In genomic region chr14:76640923-76641395, GRCh38 we compare ENCODE assay signal across 22 cellular contexts.
DNase-seq lines count a peak whose midpoint lies in the region; ATAC-seq, FAIRE-seq and TF ChIP-seq lines count a peak whose summit lies in the region.
"Had no signal": no experiment of that assay in that cellular context is flagged by ENCODE, and none has a peak within 500 bp of the region (broad histone marks: within the 10 kb centered on the region; RNA-seq: fewer than 3 reads in every experiment).

No MANE protein-coding gene starts in this region.

- no peak for TF ChIP-seq RAD21 in K562 (CRISPR knock-in tag; conservative IDR thresholded peaks at IDR 0.05 in 1 of 2, IDR thresholded peaks at IDR 0.05 in 1 of 2)

- no peaks in the 10 kb centered on the region for H3K36me3 ChIP-seq in K562 (ENCODE audit: control insufficient read depth, insufficient read depth, low read length)
- H3K36me3 ChIP-seq in sigmoid colon = no peaks in the 10 kb centered on the region
- H3K36me3 ChIP-seq: BLaER1 had no signal

- H3K79me2 ChIP-seq in K562 (ENCODE audit: control insufficient read depth, insufficient read depth, low read length) = no peaks in the 10 kb centered on the region

- H2AFZ ChIP-seq in K562 (ENCODE audit: low read depth, low read length) = no peak overlapping the region

- CTCF ChIA-PET in K562 (lab: Yijun Ruan, JAX; ENCODE audit: low intra/inter-chr PET ratio) = no interaction called here

- H3K9me1 ChIP-seq in K562 (ENCODE audit: control insufficient read depth, insufficient read depth, low read length) = no peaks in the 10 kb centered on the region

- no peak overlapping the region for H3K27ac ChIP-seq in right cardiac atrium (ENCODE audit: low read length)
- H3K27ac ChIP-seq in K562 (ENCODE audit: extremely low read depth, low read depth, low read length) = no peak overlapping the region
- no peak overlapping the region for H3K27ac ChIP-seq in sigmoid colon
- H3K27ac ChIP-seq: BLaER1 had no signal

- intact Hi-C loops in Right ventricle myocardium inferior (cut with DNase I) (no loop called here), right cardiac atrium (cut with DNase I) (loop anchor here in 1 of 4 donors (10.0 kb wide), 2 partner anchors 186 to 586 kb away; no protein-coding TSS in a partner anchor), K562 (cut with micrococcal nuclease) (loop anchor here (10.0 kb wide), 2 partner anchors 246 to 926 kb away; no protein-coding TSS in a partner anchor), sigmoid colon (cut with DNase I) (loop anchor here (5.0 to 10.0 kb wide), 2 partner anchors 104 to 126 kb away; no protein-coding TSS in a partner anchor)

- TF ChIP-seq CTCF in K562 (IDR thresholded peaks at IDR 0.05 in 2 of 3, conservative IDR thresholded peaks at IDR 0.05 in 1 of 3; ENCODE audit: insufficient read depth in 2 of 3, low read depth in 1 of 3, low read length in 3 of 3) = no peak
- no peak for TF ChIP-seq CTCF in sigmoid colon (IDR thresholded peaks at IDR 0.05)

- in situ Hi-C loops in K562 (cut with MboI) = no loop called here
- in situ Hi-C loops in KBM-7 (cut with MboI; ENCODE audit: low pct_unique_long_range_greater_than_20kb, low sequenced_read_pairs) = no loop called here

- no TSS peak for BruUV-seq in K562 (replicated peaks; lab: Mats Ljungman, UMichigan)

- ATAC-seq in Right ventricle myocardium inferior (peak; percentile 58), right cardiac atrium (no peak), K562 (no peak), GM19351 (IDR thresholded peaks at IDR 0.05; ENCODE audit: unreplicated experiment) (no peak), GM19324 (IDR thresholded peaks at IDR 0.05; ENCODE audit: low FRiP score, unreplicated experiment) (no peak)
- ATAC-seq: activated CD8-positive, alpha-beta T cell treated with anti-CD3 and anti-CD28 coated beads, Interleukin-2, amount 10 ng/mL, durations not matched to agents 7 days and 5 days; esophagus mucosa; sciatic nerve had no signal

- TF ChIP-seq POLR2A in K562 (conservative IDR thresholded peaks at IDR 0.05) (no peak), sigmoid colon (IDR thresholded peaks at IDR 0.05) (no peak)

- WGBS in right cardiac atrium = 76% methylated on average over 1 of the region's 1 CpG
- WGBS in K562 (ENCODE audit: insufficient coverage, low coverage, missing lambda C conversion rate) = 0% methylated on average over 1 of the region's 1 CpG
- WGBS in sigmoid colon, 2 donors = 25 to 73% methylated on average over 1 of the region's 1 CpG

- no peak overlapping the region for H3K9ac ChIP-seq in K562 (ENCODE audit: insufficient read depth in 1 of 2, low read depth in 2 of 2, low read length in 2 of 2)
- H3K9ac ChIP-seq: BLaER1 had no signal

- H3K9me3 ChIP-seq in right cardiac atrium (ENCODE audit: control insufficient read depth, low read length) (no peaks in the 10 kb centered on the region), K562 (replicated peaks; ENCODE audit: control insufficient read depth, insufficient read depth, low read depth, low read length) (no peaks in the 10 kb centered on the region), sigmoid colon (no peaks in the 10 kb centered on the region)
- H3K9me3 ChIP-seq: BLaER1 had no signal

- H3K4me1 ChIP-seq in right cardiac atrium (ENCODE audit: control insufficient read depth, insufficient read depth, low read length) (no peaks in the 10 kb centered on the region), K562 (replicated peaks in 1 of 2; ENCODE audit: control insufficient read depth in 2 of 2, insufficient read depth in 2 of 2, low read length in 2 of 2) (no peaks in the 10 kb centered on the region), sigmoid colon (peaks cover 0 to 12% (median 0%) of the 10 kb centered on the region in 4 donors)
- H3K4me1 ChIP-seq: BLaER1 had no signal

- POLR2A ChIA-PET in K562 (lab: Yijun Ruan, JAX) = interaction anchor here (0.6 to 1.0 kb wide), 3 partner anchors 48 to 669 kb away, joined by 3 to 5 read pairs (median 4); no protein-coding TSS in a partner anchor

- no peak for DNase-seq in Right ventricle myocardium inferior (ENCODE audit: missing footprints)
- no peak for DNase-seq in right cardiac atrium
- peak; percentile 40 for DNase-seq in NCI-H2081 treated with DMSO at 0.1 percent for 48 hours (lab: John Stamatoyannopoulos, UW)
- no peak for DNase-seq in K562 (ENCODE audit: extremely low read depth in 1 of 4, low spot score in 3 of 4)
- peak; percentile 13 for DNase-seq in sigmoid colon
- no peak for DNase-seq in KBM-7
- DNase-seq: activated CD4-positive, CD25-positive, alpha-beta regulatory T cell; activated CD8-positive, alpha-beta T cell treated with anti-CD3 and anti-CD28 coated beads, Interleukin-2, amount 10 ng/mL, durations not matched to agents 7 days and 5 days; activated naive CD4-positive, alpha-beta T cell treated with anti-CD3 and anti-CD28 coated beads for 36 hours; activated T-cell treated with anti-CD3 and anti-CD28 coated beads, Interleukin-2, amount 50 U/mL, for 1 hour; effector CD8-positive, alpha-beta T cell; GDM1; GOT3; kidney; RPMI8226 had no signal

- H3K27me3 ChIP-seq in right cardiac atrium (ENCODE audit: control insufficient read depth, insufficient read depth) (no peaks in the 10 kb centered on the region), K562 (ENCODE audit: control insufficient read depth in 2 of 2, insufficient read depth in 2 of 2, low read length in 2 of 2) (peaks cover 6 to 38% of the 10 kb centered on the region in 2 experiments; a peak in 4 of 5 replicates), sigmoid colon (no peaks in the 10 kb centered on the region)
- H3K27me3 ChIP-seq: BLaER1 had no signal

- no peak overlapping the region for H3K4me3 ChIP-seq in right cardiac atrium (ENCODE audit: low read length)
- H3K4me3 ChIP-seq in K562 = no peak overlapping the region
- no peak overlapping the region for H3K4me3 ChIP-seq in sigmoid colon
- H3K4me3 ChIP-seq: BLaER1 had no signal

- H3K4me2 ChIP-seq in K562 (ENCODE audit: insufficient read depth, low read length) = no peak overlapping the region
- H3K4me2 ChIP-seq: BLaER1 had no signal

- FAIRE-seq in K562 (lab: Jason Lieb, UNC) = no peak
- FAIRE-seq: D721Med, frontal cortex, kidney had no signal

- H4K20me1 ChIP-seq in K562 (replicated peaks; ENCODE audit: control insufficient read depth, insufficient read depth, low read length) = no peaks in the 10 kb centered on the region
- H4K20me1 ChIP-seq: BLaER1 had no signal

- TF ChIP-seq EP300 in K562 (IDR thresholded peaks at IDR 0.05; ENCODE audit: low read length) = no peak
- TF ChIP-seq EP300 in sigmoid colon (IDR thresholded peaks at IDR 0.05) = no peak

TF ChIP-seq in K562, 482 proteins besides CTCF, POLR2A, EP300 and RAD21:
- TF ChIP-seq, protein P1, sequence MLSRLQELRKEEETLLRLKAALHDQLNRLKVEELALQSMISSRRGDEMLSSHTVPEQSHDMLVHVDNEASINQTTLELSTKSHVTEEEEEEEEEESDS (CRISPR knock-in tag; IDR thresholded peaks at IDR 0.05) = no peak
- TF ChIP-seq ATF3 (IDR thresholded peaks at IDR 0.05) (peak; percentile 17; the same call in 1 of the 2 replicates), ATF3 (CRISPR knock-in tag; conservative IDR thresholded peaks at IDR 0.05) (no peak)

Comparison
In these comparisons a context has a peak if more than half of its experiments do, and no peak if none do; other contexts are left out.
1. DNase-seq: peak in NCI-H2081 treated with DMSO at 0.1 percent for 48 hours (single experiment) and sigmoid colon (single experiment); none in Right ventricle myocardium inferior (single experiment), right cardiac atrium (0 of 3), K562 (0 of 4) and KBM-7 (single experiment).